Comparison of ENCODE assay signal across 8 cellular contexts in the genomic region with DNA sequence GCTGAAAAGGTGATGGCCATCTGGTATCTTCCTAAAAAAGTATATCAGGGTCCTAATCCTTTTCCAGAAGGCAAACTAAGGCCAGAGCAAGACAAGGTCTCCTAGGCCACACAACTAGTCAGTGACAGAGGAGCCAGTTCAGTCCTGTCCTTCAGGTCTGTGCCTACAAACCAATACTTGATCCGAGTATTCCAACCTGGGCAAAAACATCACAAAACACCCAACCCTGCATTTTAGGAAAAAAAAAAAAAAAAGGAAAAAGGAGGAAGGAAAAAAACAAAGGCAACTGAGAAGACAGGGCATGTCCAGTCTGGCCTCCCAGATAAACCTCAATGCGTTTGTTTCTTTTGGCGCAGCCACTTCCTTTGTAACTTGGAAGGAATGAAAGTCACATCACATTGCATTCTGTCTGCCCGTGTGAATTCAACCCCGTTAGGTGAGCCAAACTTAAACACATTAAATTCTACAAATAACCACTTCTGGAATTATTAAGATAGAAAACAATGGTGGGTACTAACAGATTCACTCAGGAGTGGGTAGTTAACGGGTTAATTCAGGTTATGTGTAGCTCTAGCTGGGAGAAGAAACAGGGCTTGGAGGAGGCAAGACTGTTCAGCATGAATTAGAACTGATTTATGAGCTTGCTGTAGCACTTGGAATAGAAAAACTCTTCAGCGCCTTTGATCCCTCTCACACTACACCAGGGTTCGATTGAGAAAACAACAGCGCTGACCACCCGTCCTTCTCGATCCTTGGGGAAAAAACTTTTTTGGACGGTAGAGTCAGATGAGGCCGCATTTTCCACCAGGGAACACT.
DNase-seq lines count a peak whose midpoint lies in the region; ATAC-seq and TF ChIP-seq lines count a peak whose summit lies in the region.

No MANE protein-coding gene starts in this region.

- peak overlapping the region; percentile 56 for H3K27ac ChIP-seq in KMS-11
- no peak overlapping the region for H3K27ac ChIP-seq in iPS-18a (ENCODE audit: low read length)

- DNase-seq in AG09309 (ENCODE audit: low read depth): no peak
- peak; percentile 58 for DNase-seq in amniotic epithelial cell (ENCODE audit: low read depth)
- no peak for DNase-seq in stimulated activated effector memory CD8-positive, alpha-beta T cell treated with anti-CD3 and anti-CD28 coated beads, Interleukin-12 subunit alpha, Interleukin-12 subunit beta, amount 100 ng/mL, for 72 hours (ENCODE audit: low spot score in 2 of 2)
- DNase-seq in activated gamma-delta T cell treated with Interleukin-2 at 50 U/mL for 16 hours: no peak

- H3K27me3 ChIP-seq in KMS-11 (ENCODE audit: insufficient read depth, low read depth): no peaks in the 10 kb centered on the region
- no peaks in the 10 kb centered on the region for H3K27me3 ChIP-seq in iPS-18a (ENCODE audit: control insufficient read depth, insufficient read depth, low read length)

- H3K4me1 ChIP-seq in KMS-11 (ENCODE audit: low read depth, poor library complexity, severe bottlenecking): peaks cover 12% of the 10 kb centered on the region
- H3K4me1 ChIP-seq in iPS-18a (ENCODE audit: control insufficient read depth, low read depth, low read length): no peaks in the 10 kb centered on the region

- H3K36me3 Mint-ChIP-seq in stimulated activated effector memory CD8-positive, alpha-beta T cell treated with anti-CD3 and anti-CD28 coated beads, Interleukin-12 subunit alpha, Interleukin-12 subunit beta, amount 100 ng/mL, for 72 hours: no peaks in the 10 kb centered on the region

- no peaks in the 10 kb centered on the region for H4K20me1 ChIP-seq in KMS-11 (ENCODE audit: insufficient read depth)

- H3K4me3 Mint-ChIP-seq in stimulated activated effector memory CD8-positive, alpha-beta T cell treated with anti-CD3 and anti-CD28 coated beads, Interleukin-12 subunit alpha, Interleukin-12 subunit beta, amount 100 ng/mL, for 72 hours: peak overlapping the region; percentile 62

- H3K36me3 ChIP-seq in KMS-11 (ENCODE audit: insufficient read depth) (no peaks in the 10 kb centered on the region), iPS-18a (ENCODE audit: control insufficient read depth, low read depth, low read length) (no peaks in the 10 kb centered on the region)

- H3K9me3 ChIP-seq in iPS-18a (ENCODE audit: control insufficient read depth, low read depth, low read length): no peaks in the 10 kb centered on the region

- TF ChIP-seq CTCF in AG09309 (IDR thresholded peaks at IDR 0.05; ENCODE audit: control insufficient read depth, insufficient read depth, low read depth, low read length, missing control alignments): no peak
- no peak for TF ChIP-seq CTCF in KMS-11 (conservative IDR thresholded peaks at IDR 0.05; ENCODE audit: low read depth, low read length)

- H3K79me2 ChIP-seq in KMS-11 (ENCODE audit: insufficient read depth, low read depth): no peaks in the 10 kb centered on the region

- no peaks in the 10 kb centered on the region for H3K9me3 Mint-ChIP-seq in stimulated activated effector memory CD8-positive, alpha-beta T cell treated with anti-CD3 and anti-CD28 coated beads, Interleukin-12 subunit alpha, Interleukin-12 subunit beta, amount 100 ng/mL, for 72 hours

- no peak overlapping the region for H3K27ac Mint-ChIP-seq in stimulated activated effector memory CD8-positive, alpha-beta T cell treated with anti-CD3 and anti-CD28 coated beads, Interleukin-12 subunit alpha, Interleukin-12 subunit beta, amount 100 ng/mL, for 72 hours

- H3K9ac ChIP-seq in KMS-11: peak overlapping the region; percentile 79
- H3K9ac ChIP-seq in iPS-18a (ENCODE audit: low read length): peak overlapping the region; percentile 74

- H3K4me1 Mint-ChIP-seq in stimulated activated effector memory CD8-positive, alpha-beta T cell treated with anti-CD3 and anti-CD28 coated beads, Interleukin-12 subunit alpha, Interleukin-12 subunit beta, amount 100 ng/mL, for 72 hours: no peaks in the 10 kb centered on the region

- H3K4me3 ChIP-seq in AG09309 (ENCODE audit: control insufficient read depth, low read depth, low read length): peak overlapping the region; percentile 52
- H3K4me3 ChIP-seq in KMS-11 (IDR thresholded peaks at IDR 0.05; ENCODE audit: insufficient read depth, low read depth, low read length): no peak overlapping the region
- peak overlapping the region; percentile 57 for H3K4me3 ChIP-seq in iPS-18a (ENCODE audit: low read length)

- peak; percentile 10 for ATAC-seq in GM19351 (IDR thresholded peaks at IDR 0.05; ENCODE audit: unreplicated experiment)
- ATAC-seq in stimulated activated effector memory CD8-positive, alpha-beta T cell treated with anti-CD3 and anti-CD28 coated beads, Interleukin-12 subunit alpha, Interleukin-12 subunit beta, amount 100 ng/mL, for 72 hours: no peak
- ATAC-seq in HG02973 (IDR thresholded peaks at IDR 0.05; ENCODE audit: unreplicated experiment): no peak

- peak overlapping the region; percentile 69 for H3K4me2 ChIP-seq in KMS-11

- H2AFZ ChIP-seq in KMS-11 (ENCODE audit: low read depth): peak overlapping the region; percentile 85
